ENCODE assay signal across 14 cellular contexts in genomic region chr7:18210382-18210781, GRCh38.
"Had no signal": no experiment of that assay in that cellular context is flagged by ENCODE, and none has a peak within 500 bp of the region (broad histone marks: within the 10 kb centered on the region; RNA-seq: fewer than 3 reads in every experiment).

No MANE protein-coding gene starts in this region.

- H3K36me3 ChIP-seq: heart left ventricle, stomach had no signal

- H3K27ac ChIP-seq: stomach had no signal

- DNase-seq: cortex of kidney; effector memory CD4-positive, alpha-beta T cell; heart left ventricle; hippocampal formation; left colon; mammary epithelial cell; mucosa of descending colon; naive thymus-derived CD8-positive, alpha-beta T cell; right cardiac atrium; small intestine; stimulated activated CD4-positive, alpha-beta T cell treated with anti-CD3 and anti-CD28 coated beads, Interleukin-12 subunit alpha, Interleukin-12 subunit beta, amount 100 ng/mL, for 4 hours; stimulated activated naive CD4-positive, alpha-beta T cell; stomach; trophoblast cell had no signal

- H3K27me3 ChIP-seq: heart left ventricle, stomach had no signal

- H3K9me3 ChIP-seq: heart left ventricle, mucosa of descending colon, stomach had no signal

- H3K4me3 ChIP-seq: heart left ventricle, mucosa of descending colon, stomach had no signal
